1 cellular context compared by ENCODE assay signal in genomic region chr9:114226289-114227055, GRCh38.
TF ChIP-seq lines count a peak whose summit lies in the region.

No MANE protein-coding gene starts in this region.

TF ChIP-seq in H1, 55 proteins besides CTCF, POLR2A, EP300 and RAD21:
- TF ChIP-seq JUND (IDR thresholded peaks at IDR 0.05; ENCODE audit: low read length): no peak
- no peak for TF ChIP-seq RNF2 (IDR thresholded peaks at IDR 0.05; ENCODE audit: borderline replicate concordance, low read depth, low read length, missing control alignments, poor library complexity, severe bottlenecking)
- TF ChIP-seq FOSL1 (IDR thresholded peaks at IDR 0.05; ENCODE audit: insufficient read depth, low read depth, low read length): no peak
- TF ChIP-seq CHD1 (IDR thresholded peaks at IDR 0.05; ENCODE audit: low read depth, low read length): no peak
- no peak for TF ChIP-seq E2F6 (IDR thresholded peaks at IDR 0.05)
TF ChIP-seq in H1: peak in this region for 0.
